Comparison of ENCODE assay signal across 2 cellular contexts in the genomic region with DNA sequence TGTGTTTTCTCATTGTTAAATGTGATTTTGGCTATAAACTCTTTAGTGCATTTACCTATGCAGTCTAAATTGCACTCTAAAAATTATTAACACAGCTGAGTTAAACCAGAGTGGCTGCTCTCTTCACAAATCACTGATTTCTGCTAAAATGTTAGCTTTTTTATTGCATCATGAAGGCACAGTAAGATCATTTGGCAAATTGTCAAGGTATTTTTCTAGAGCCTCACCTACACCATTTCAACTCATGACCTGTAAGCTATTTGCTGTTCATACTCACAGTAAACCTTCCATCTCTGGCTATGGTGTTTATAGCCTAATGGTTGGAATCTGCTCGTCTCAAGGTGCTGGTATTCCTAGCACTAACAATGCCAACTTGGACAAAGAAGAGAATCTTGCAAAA.
TF ChIP-seq lines count a peak whose summit lies in the region.

No MANE protein-coding gene starts in this region.

TF ChIP-seq in liver, 16 proteins besides CTCF, POLR2A, EP300 and RAD21:
- TF ChIP-seq SP1 (IDR thresholded peaks at IDR 0.05) (peak; percentile 20), FOXA1 (IDR thresholded peaks at IDR 0.05) (no peak), RXRA (IDR thresholded peaks at IDR 0.05) (peak; percentile 34 to 44), ATF3 (IDR thresholded peaks at IDR 0.05) (peak; percentile 76), TAF1 (conservative IDR thresholded peaks at IDR 0.05) (no peak), JUND (IDR thresholded peaks at IDR 0.05) (peak; percentile 9 to 20), REST (IDR thresholded peaks at IDR 0.05) (no peak), HNF4A (conservative IDR thresholded peaks at IDR 0.05) (peak; percentile 28 to 33), YY1 (IDR thresholded peaks at IDR 0.05) (peak; percentile 50)
TF ChIP-seq in liver: peak in this region for 6.

TF ChIP-seq in HepG2, 621 proteins besides CTCF, POLR2A, EP300 and RAD21:
- TF ChIP-seq, protein P1, sequence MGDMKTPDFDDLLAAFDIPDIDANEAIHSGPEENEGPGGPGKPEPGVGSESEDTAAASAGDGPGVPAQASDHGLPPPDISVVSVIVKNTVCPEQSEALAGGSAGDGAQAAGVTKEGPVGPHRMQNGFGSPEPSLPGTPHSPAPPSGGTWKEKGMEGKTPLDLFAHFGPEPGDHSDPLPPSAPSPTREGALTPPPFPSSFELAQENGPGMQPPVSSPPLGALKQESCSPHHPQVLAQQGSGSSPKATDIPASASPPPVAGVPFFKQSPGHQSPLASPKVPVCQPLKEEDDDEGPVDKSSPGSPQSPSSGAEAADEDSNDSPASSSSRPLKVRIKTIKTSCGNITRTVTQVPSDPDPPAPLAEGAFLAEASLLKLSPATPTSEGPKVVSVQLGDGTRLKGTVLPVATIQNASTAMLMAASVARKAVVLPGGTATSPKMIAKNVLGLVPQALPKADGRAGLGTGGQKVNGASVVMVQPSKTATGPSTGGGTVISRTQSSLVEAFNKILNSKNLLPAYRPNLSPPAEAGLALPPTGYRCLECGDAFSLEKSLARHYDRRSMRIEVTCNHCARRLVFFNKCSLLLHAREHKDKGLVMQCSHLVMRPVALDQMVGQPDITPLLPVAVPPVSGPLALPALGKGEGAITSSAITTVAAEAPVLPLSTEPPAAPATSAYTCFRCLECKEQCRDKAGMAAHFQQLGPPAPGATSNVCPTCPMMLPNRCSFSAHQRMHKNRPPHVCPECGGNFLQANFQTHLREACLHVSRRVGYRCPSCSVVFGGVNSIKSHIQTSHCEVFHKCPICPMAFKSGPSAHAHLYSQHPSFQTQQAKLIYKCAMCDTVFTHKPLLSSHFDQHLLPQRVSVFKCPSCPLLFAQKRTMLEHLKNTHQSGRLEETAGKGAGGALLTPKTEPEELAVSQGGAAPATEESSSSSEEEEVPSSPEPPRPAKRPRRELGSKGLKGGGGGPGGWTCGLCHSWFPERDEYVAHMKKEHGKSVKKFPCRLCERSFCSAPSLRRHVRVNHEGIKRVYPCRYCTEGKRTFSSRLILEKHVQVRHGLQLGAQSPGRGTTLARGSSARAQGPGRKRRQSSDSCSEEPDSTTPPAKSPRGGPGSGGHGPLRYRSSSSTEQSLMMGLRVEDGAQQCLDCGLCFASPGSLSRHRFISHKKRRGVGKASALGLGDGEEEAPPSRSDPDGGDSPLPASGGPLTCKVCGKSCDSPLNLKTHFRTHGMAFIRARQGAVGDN (CRISPR knock-in tag; IDR thresholded peaks at IDR 0.05): no peak
- no peak for TF ChIP-seq ZNF326 (CRISPR knock-in tag; IDR thresholded peaks at IDR 0.05; ENCODE audit: borderline replicate concordance)
- TF ChIP-seq AFF4 (CRISPR knock-in tag; IDR thresholded peaks at IDR 0.05): no peak
- TF ChIP-seq ZMYM3 (CRISPR knock-in tag; IDR thresholded peaks at IDR 0.05): no peak
- no peak for TF ChIP-seq MED1 (CRISPR knock-in tag; IDR thresholded peaks at IDR 0.05)
- no peak for TF ChIP-seq SP140L (CRISPR knock-in tag; IDR thresholded peaks at IDR 0.05; ENCODE audit: borderline replicate concordance)
- no peak for TF ChIP-seq ZNF292 (CRISPR knock-in tag; IDR thresholded peaks at IDR 0.05; ENCODE audit: borderline replicate concordance, low read depth)
- TF ChIP-seq SMAD3 (CRISPR knock-in tag; IDR thresholded peaks at IDR 0.05): no peak
- TF ChIP-seq, protein P2, sequence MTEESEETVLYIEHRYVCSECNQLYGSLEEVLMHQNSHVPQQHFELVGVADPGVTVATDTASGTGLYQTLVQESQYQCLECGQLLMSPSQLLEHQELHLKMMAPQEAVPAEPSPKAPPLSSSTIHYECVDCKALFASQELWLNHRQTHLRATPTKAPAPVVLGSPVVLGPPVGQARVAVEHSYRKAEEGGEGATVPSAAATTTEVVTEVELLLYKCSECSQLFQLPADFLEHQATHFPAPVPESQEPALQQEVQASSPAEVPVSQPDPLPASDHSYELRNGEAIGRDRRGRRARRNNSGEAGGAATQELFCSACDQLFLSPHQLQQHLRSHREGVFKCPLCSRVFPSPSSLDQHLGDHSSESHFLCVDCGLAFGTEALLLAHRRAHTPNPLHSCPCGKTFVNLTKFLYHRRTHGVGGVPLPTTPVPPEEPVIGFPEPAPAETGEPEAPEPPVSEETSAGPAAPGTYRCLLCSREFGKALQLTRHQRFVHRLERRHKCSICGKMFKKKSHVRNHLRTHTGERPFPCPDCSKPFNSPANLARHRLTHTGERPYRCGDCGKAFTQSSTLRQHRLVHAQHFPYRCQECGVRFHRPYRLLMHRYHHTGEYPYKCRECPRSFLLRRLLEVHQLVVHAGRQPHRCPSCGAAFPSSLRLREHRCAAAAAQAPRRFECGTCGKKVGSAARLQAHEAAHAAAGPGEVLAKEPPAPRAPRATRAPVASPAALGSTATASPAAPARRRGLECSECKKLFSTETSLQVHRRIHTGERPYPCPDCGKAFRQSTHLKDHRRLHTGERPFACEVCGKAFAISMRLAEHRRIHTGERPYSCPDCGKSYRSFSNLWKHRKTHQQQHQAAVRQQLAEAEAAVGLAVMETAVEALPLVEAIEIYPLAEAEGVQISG (CRISPR knock-in tag; IDR thresholded peaks at IDR 0.05): no peak
- TF ChIP-seq PLRG1 (conservative IDR thresholded peaks at IDR 0.05): no peak
- no peak for TF ChIP-seq ZNF124 (CRISPR knock-in tag; IDR thresholded peaks at IDR 0.05)
- TF ChIP-seq ZNF367 (CRISPR knock-in tag; IDR thresholded peaks at IDR 0.05; ENCODE audit: borderline replicate concordance): no peak
- no peak for TF ChIP-seq ZFP1 (CRISPR knock-in tag; IDR thresholded peaks at IDR 0.05)
- TF ChIP-seq, protein P3, sequence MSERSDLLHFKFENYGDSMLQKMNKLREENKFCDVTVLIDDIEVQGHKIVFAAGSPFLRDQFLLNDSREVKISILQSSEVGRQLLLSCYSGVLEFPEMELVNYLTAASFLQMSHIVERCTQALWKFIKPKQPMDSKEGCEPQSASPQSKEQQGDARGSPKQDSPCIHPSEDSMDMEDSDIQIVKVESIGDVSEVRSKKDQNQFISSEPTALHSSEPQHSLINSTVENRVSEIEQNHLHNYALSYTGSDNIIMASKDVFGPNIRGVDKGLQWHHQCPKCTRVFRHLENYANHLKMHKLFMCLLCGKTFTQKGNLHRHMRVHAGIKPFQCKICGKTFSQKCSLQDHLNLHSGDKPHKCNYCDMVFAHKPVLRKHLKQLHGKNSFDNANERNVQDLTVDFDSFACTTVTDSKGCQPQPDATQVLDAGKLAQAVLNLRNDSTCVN (CRISPR knock-in tag; IDR thresholded peaks at IDR 0.05; ENCODE audit: borderline replicate concordance): no peak
- no peak for TF ChIP-seq DNMT1 (CRISPR knock-in tag; IDR thresholded peaks at IDR 0.05)
- TF ChIP-seq, protein P4, sequence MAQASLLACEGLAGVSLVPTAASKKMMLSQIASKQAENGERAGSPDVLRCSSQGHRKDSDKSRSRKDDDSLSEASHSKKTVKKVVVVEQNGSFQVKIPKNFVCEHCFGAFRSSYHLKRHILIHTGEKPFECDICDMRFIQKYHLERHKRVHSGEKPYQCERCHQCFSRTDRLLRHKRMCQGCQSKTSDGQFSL (CRISPR knock-in tag; IDR thresholded peaks at IDR 0.05): no peak
- TF ChIP-seq, protein P5, sequence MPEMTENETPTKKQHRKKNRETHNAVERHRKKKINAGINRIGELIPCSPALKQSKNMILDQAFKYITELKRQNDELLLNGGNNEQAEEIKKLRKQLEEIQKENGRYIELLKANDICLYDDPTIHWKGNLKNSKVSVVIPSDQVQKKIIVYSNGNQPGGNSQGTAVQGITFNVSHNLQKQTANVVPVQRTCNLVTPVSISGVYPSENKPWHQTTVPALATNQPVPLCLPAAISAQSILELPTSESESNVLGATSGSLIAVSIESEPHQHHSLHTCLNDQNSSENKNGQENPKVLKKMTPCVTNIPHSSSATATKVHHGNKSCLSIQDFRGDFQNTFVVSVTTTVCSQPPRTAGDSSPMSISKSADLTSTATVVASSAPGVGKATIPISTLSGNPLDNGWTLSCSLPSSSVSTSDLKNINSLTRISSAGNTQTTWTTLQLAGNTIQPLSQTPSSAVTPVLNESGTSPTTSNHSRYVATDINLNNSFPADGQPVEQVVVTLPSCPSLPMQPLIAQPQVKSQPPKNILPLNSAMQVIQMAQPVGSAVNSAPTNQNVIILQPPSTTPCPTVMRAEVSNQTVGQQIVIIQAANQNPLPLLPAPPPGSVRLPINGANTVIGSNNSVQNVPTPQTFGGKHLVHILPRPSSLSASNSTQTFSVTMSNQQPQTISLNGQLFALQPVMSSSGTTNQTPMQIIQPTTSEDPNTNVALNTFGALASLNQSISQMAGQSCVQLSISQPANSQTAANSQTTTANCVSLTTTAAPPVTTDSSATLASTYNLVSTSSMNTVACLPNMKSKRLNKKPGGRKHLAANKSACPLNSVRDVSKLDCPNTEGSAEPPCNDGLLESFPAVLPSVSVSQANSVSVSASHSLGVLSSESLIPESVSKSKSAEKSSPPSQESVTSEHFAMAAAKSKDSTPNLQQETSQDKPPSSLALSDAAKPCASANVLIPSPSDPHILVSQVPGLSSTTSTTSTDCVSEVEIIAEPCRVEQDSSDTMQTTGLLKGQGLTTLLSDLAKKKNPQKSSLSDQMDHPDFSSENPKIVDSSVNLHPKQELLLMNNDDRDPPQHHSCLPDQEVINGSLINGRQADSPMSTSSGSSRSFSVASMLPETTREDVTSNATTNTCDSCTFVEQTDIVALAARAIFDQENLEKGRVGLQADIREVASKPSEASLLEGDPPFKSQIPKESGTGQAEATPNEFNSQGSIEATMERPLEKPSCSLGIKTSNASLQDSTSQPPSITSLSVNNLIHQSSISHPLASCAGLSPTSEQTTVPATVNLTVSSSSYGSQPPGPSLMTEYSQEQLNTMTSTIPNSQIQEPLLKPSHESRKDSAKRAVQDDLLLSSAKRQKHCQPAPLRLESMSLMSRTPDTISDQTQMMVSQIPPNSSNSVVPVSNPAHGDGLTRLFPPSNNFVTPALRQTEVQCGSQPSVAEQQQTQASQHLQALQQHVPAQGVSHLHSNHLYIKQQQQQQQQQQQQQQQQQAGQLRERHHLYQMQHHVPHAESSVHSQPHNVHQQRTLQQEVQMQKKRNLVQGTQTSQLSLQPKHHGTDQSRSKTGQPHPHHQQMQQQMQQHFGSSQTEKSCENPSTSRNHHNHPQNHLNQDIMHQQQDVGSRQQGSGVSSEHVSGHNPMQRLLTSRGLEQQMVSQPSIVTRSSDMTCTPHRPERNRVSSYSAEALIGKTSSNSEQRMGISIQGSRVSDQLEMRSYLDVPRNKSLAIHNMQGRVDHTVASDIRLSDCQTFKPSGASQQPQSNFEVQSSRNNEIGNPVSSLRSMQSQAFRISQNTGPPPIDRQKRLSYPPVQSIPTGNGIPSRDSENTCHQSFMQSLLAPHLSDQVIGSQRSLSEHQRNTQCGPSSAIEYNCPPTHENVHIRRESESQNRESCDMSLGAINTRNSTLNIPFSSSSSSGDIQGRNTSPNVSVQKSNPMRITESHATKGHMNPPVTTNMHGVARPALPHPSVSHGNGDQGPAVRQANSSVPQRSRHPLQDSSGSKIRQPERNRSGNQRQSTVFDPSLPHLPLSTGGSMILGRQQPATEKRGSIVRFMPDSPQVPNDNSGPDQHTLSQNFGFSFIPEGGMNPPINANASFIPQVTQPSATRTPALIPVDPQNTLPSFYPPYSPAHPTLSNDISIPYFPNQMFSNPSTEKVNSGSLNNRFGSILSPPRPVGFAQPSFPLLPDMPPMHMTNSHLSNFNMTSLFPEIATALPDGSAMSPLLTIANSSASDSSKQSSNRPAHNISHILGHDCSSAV (CRISPR knock-in tag; IDR thresholded peaks at IDR 0.05; ENCODE audit: borderline replicate concordance): no peak
- TF ChIP-seq TARDBP (CRISPR knock-in tag; IDR thresholded peaks at IDR 0.05): no peak
